8 cellular contexts compared by ENCODE assay signal in the genomic region with DNA sequence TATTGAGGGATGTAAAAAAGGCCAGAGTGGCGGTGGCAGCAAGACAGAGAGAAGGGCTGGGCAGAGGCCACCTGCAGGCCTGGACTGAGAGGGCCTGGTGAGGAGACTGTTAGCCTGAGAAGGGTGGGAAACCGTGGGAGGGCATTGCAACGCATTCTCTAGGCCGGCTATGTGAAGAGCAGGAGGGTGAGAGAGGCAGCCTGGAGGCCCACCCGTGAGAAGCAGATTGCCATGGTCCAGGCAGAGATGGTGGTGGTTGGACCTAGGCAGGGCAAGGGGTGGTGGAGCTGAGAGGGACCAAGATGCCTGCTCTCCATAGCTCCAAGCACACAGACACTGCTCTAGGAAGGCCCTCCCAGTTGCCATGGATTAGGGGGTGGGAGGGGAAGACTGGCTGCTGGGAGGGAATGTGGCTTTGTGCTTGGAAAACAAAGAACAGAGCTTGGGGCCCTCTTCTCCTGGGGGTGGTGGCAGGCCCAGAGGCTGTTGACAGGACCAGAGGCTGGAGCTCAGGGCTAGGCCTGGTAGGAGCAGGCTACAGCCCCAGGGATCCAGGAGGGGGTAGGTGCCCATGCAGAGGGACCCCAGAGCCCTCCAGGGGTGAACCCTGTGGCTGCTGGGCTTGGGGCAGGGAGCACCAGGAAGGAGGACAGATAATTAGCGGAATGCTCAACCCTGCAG. TPM values are rescaled to one million over a fixed set of nuclear protein-coding genes. Genes with fewer than 3 reads are reported as not detected.
DNase-seq lines count a peak whose midpoint lies in the region; ATAC-seq and TF ChIP-seq lines count a peak whose summit lies in the region.
"Had no signal": no experiment of that assay in that cellular context is flagged by ENCODE, and none has a peak within 500 bp of the region (broad histone marks: within the 10 kb centered on the region; RNA-seq: fewer than 3 reads in every experiment).

No MANE protein-coding gene starts in this region.

- CTCF ChIA-PET in CD4-positive, alpha-beta T cell (lab: Charles Lee) = interaction anchor here (0.7 to 2.8 kb wide), 6 partner anchors 15 to 31 kb away, joined by 3 to 21 read pairs (median 4); partner anchors contain the start of genes PNMT and STARD3

- H3K27ac Mint-ChIP-seq in CD4-positive, alpha-beta T cell = peak overlapping the region; percentile 45
- H3K27ac Mint-ChIP-seq: activated T-helper 1 cell treated with anti-CD3 and anti-CD28 coated beads, Interleukin-12 subunit alpha, Interleukin-12 subunit beta, Interleukin-2, Interleukin-4 antibody, amounts not matched to agents 30 ng/mL and 10 ng/mL and 1 ng/mL, durations not matched to agents 14 hours and 24 hours and 36 hours had no signal

- intact Hi-C loops in CD4-positive, alpha-beta T cell (cut with DNase I, micrococcal nuclease) = loop anchor here in 1 of 2 experiments (1.0 kb wide), 1 partner anchor 30 kb away; no protein-coding TSS in a partner anchor

- ATAC-seq in CD4-positive, alpha-beta T cell (ENCODE audit: poor library complexity) = no peak

- POLR2A ChIA-PET in CD4-positive, alpha-beta T cell (lab: Charles Lee) = interaction anchor here (1.3 to 2.7 kb wide), 2 partner anchors 15 to 31 kb away, joined by 3 to 8 read pairs; no protein-coding TSS in a partner anchor

- no peak for TF ChIP-seq CTCF in CD4-positive, alpha-beta T cell (IDR thresholded peaks at IDR 0.05)

- no peaks in the 10 kb centered on the region for H3K9me3 ChIP-seq in CD4-positive, alpha-beta T cell (ENCODE audit: control insufficient read depth, low read length)

- H3K4me1 Mint-ChIP-seq in CD4-positive, alpha-beta T cell (ENCODE audit: low read depth) = peaks cover 51% of the 10 kb centered on the region

- no peaks in the 10 kb centered on the region for H3K27me3 Mint-ChIP-seq in CD4-positive, alpha-beta T cell

- H3K27ac ChIP-seq in CD4-positive, alpha-beta T cell (ENCODE audit: low read depth, low read length) = no peak overlapping the region

- DNase-seq in CD4-positive, alpha-beta T cell = no peak
- peak in 42 of 56 donors; percentile 17 to 83 (median 52) for DNase-seq in amygdala (lab: John Stamatoyannopoulos, UW)
- DNase-seq in midbrain (lab: John Stamatoyannopoulos, UW) = peak; percentile 80
- DNase-seq in NCI-H187 (lab: John Stamatoyannopoulos, UW) = no peak
- no peak for DNase-seq in cortex of kidney (lab: John Stamatoyannopoulos, UW)
- DNase-seq in kidney glomerular epithelial cell (lab: John Stamatoyannopoulos, UW) = no peak
- DNase-seq: DMS153 had no signal

- no peaks in the 10 kb centered on the region for H3K9me3 Mint-ChIP-seq in CD4-positive, alpha-beta T cell
- H3K9me3 Mint-ChIP-seq: activated T-helper 1 cell treated with anti-CD3 and anti-CD28 coated beads, Interleukin-12 subunit alpha, Interleukin-12 subunit beta, Interleukin-2, Interleukin-4 antibody, amounts not matched to agents 30 ng/mL and 10 ng/mL and 1 ng/mL, durations not matched to agents 14 hours and 24 hours and 36 hours had no signal

- H3K27me3 ChIP-seq in CD4-positive, alpha-beta T cell (ENCODE audit: control insufficient read depth, insufficient read depth, low read length) = no peaks in the 10 kb centered on the region

- no peak overlapping the region for H3K4me3 Mint-ChIP-seq in CD4-positive, alpha-beta T cell
- H3K4me3 Mint-ChIP-seq: activated T-helper 1 cell treated with anti-CD3 and anti-CD28 coated beads, Interleukin-12 subunit alpha, Interleukin-12 subunit beta, Interleukin-2, Interleukin-4 antibody, amounts not matched to agents 30 ng/mL and 10 ng/mL and 1 ng/mL, durations not matched to agents 14 hours and 24 hours and 36 hours had no signal

- H3K36me3 Mint-ChIP-seq in CD4-positive, alpha-beta T cell (ENCODE audit: low read depth) = peaks cover 37% of the 10 kb centered on the region

RNA-seq across cellular contexts. Expression of gene TCAP, which starts 12.4 kb away (rescaled TPM):
- 1 to 10 TPM; 6.4 TPM for total RNA-seq in CD4-positive, alpha-beta T cell

RNA-seq across cellular contexts. Expression of gene PNMT, which starts 15.5 kb away (rescaled TPM):
- total RNA-seq in CD4-positive, alpha-beta T cell = under 1 TPM in 1 of 2 experiments, not detected in 1; 0.47 TPM
- total RNA-seq: activated T-helper 1 cell treated with anti-CD3 and anti-CD28 coated beads, Interleukin-12 subunit alpha, Interleukin-12 subunit beta, Interleukin-2, Interleukin-4 antibody, amounts not matched to agents 30 ng/mL and 10 ng/mL and 1 ng/mL, durations not matched to agents 14 hours and 24 hours and 36 hours had no signal

RNA-seq across cellular contexts. Expression of gene STARD3, which starts 15.8 kb away (rescaled TPM):
- 10 to 100 TPM; 96.5 to 99.9 TPM for total RNA-seq in CD4-positive, alpha-beta T cell

RNA-seq across cellular contexts. Expression of gene PPP1R1B, which starts 26.0 kb away (rescaled TPM):
- under 1 TPM in 1 of 2 experiments, not detected in 1; 0.25 TPM for total RNA-seq in CD4-positive, alpha-beta T cell
- total RNA-seq: activated T-helper 1 cell treated with anti-CD3 and anti-CD28 coated beads, Interleukin-12 subunit alpha, Interleukin-12 subunit beta, Interleukin-2, Interleukin-4 antibody, amounts not matched to agents 30 ng/mL and 10 ng/mL and 1 ng/mL, durations not matched to agents 14 hours and 24 hours and 36 hours had no signal

RNA-seq across cellular contexts. Expression of gene PGAP3, which starts 35.1 kb away (rescaled TPM):
- total RNA-seq in CD4-positive, alpha-beta T cell = 10 to 100 TPM; 26.1 to 30.7 TPM

Comparison
In these comparisons a context has a peak if more than half of its experiments do, and no peak if none do; other contexts are left out.
1. DNase-seq: peak in amygdala (42 of 56) and midbrain (single experiment); none in CD4-positive, alpha-beta T cell (0 of 10), NCI-H187 (0 of 2), cortex of kidney (single experiment) and kidney glomerular epithelial cell (single experiment).